ENCODE assay signal across 10 cellular contexts in genomic region chr2:240622631-240623235, GRCh38. TPM values are rescaled to one million over a fixed set of nuclear protein-coding genes. Genes with fewer than 3 reads are reported as not detected.
A peak's percentile ranks its signal among the peaks of the same experiment; 100 is the strongest.
DNase-seq lines count a peak whose midpoint lies in the region; ATAC-seq, FAIRE-seq and TF ChIP-seq lines count a peak whose summit lies in the region.
"Had no signal": no experiment of that assay in that cellular context is flagged by ENCODE, and none has a peak within 500 bp of the region (broad histone marks: within the 10 kb centered on the region; RNA-seq: fewer than 3 reads in every experiment).

No MANE protein-coding gene starts in this region.

- 45 to 76% (median 65%) methylated on average over 27 to 34 of the region's 34 CpGs for WGBS in stomach, 5 donors

- H3K9ac ChIP-seq in kidney (ENCODE audit: low read length in 2 of 2) = no peak overlapping the region

- ATAC-seq in GM19467 (IDR thresholded peaks at IDR 0.05; ENCODE audit: unreplicated experiment) = no peak

- H3K36me3 ChIP-seq in kidney (ENCODE audit: control insufficient read depth in 1 of 2, insufficient read depth in 2 of 2, low read length in 2 of 2) = no peaks in the 10 kb centered on the region
- H3K36me3 ChIP-seq in stomach = peaks cover 0 to 50% (median 18%) of the 10 kb centered on the region in 4 donors

- DNase-seq in activated CD4-positive, alpha-beta T cell treated with anti-CD3 and anti-CD28 coated beads for 1 hour = peak; percentile 23
- no peak for DNase-seq in activated CD4-positive, alpha-beta T cell treated with anti-CD3 and anti-CD28 coated beads, Interleukin-2, amount 50 U/mL, for 4 hours
- DNase-seq in activated T-cell treated with anti-CD3 and anti-CD28 coated beads for 1 hour (ENCODE audit: low read depth) = peak; percentile 47
- DNase-seq in kidney = peak; percentile 82
- peak; percentile 54 for DNase-seq in stomach
- no peak for DNase-seq in NCI-H2227 (lab: John Stamatoyannopoulos, UW; ENCODE audit: unreplicated experiment)
- no peak for DNase-seq in SKM-1 treated with dmso at 0.1 percent for 144 hours (lab: John Stamatoyannopoulos, UW; ENCODE audit: unreplicated experiment)
- DNase-seq: NK-92 treated with Interleukin-12 subunit alpha and Interleukin-12 subunit beta, amount 100 ng/mL, for 24 hours had no signal

- H3K27ac ChIP-seq in kidney (ENCODE audit: low read depth in 2 of 2, low read length in 2 of 2) (no peak overlapping the region), stomach (peak overlapping the region in 1 of 5 donors; percentile 19)

- FAIRE-seq in kidney (lab: Jason Lieb, UNC) = no peak
- FAIRE-seq: astrocyte had no signal

- H3K4me3 ChIP-seq in kidney (ENCODE audit: low read length in 2 of 2) (no peak overlapping the region), stomach (no peak overlapping the region)

- no peaks in the 10 kb centered on the region for H3K4me1 ChIP-seq in kidney (ENCODE audit: control insufficient read depth in 1 of 2, insufficient read depth in 1 of 2, low read depth in 1 of 2, low read length in 2 of 2)
- H3K4me1 ChIP-seq in stomach = peaks cover 0 to 38% (median 7%) of the 10 kb centered on the region in 4 donors

- TF ChIP-seq CTCF in kidney (IDR thresholded peaks at IDR 0.05; ENCODE audit: borderline replicate concordance, extremely low read depth, insufficient read depth) = no peak
- no peak for TF ChIP-seq CTCF in stomach (IDR thresholded peaks at IDR 0.05)

- TF ChIP-seq EP300 in stomach (IDR thresholded peaks at IDR 0.05) = no peak

- intact Hi-C loops in kidney (cut with DNase I) = no loop called here
- intact Hi-C loops in stomach (cut with DNase I; ENCODE audit: low total_unique reads) = no loop called here

- no peak for TF ChIP-seq POLR2A in stomach (IDR thresholded peaks at IDR 0.05)

- peaks cover 0 to 12% (median 0%) of the 10 kb centered on the region in 3 donors for H3K27me3 ChIP-seq in stomach

- no peaks in the 10 kb centered on the region for H3K9me3 ChIP-seq in kidney (ENCODE audit: control insufficient read depth in 1 of 2, low read length in 2 of 2)
- H3K9me3 ChIP-seq in stomach = no peaks in the 10 kb centered on the region

RNA-seq across cellular contexts. Expression of gene GPR35, which starts 2.5 kb away (rescaled TPM):
- total RNA-seq in kidney = 6.7 TPM
- polyA plus RNA-seq in kidney (ENCODE audit: insufficient read depth, low read depth, low replicate concordance) = 1.7 TPM
- 10 to 100 TPM; 11.7 to 68.9 (median 21.9) TPM for total RNA-seq in stomach
- 10 to 100 TPM in 1 of 3 donors, 1 to 10 TPM in 2; 8.5 to 12.8 (median 9.8) TPM for polyA plus RNA-seq in stomach

RNA-seq across cellular contexts. Expression of gene CAPN10, which starts 36.2 kb away (rescaled TPM):
- total RNA-seq in kidney (50.9 TPM), stomach (100 to 1,000 TPM in 1 of 5 donors, 10 to 100 TPM in 4; 26.6 to 197 (median 58.3) TPM)
- polyA plus RNA-seq in kidney (ENCODE audit: insufficient read depth, low read depth, low replicate concordance) (26.3 TPM), stomach (10 to 100 TPM; 17.7 to 38.0 (median 23.3) TPM)

RNA-seq across cellular contexts. Expression of gene RNPEPL1, which starts 54.4 kb away (rescaled TPM):
- total RNA-seq in kidney = 77.4 TPM
- 65.4 TPM for polyA plus RNA-seq in kidney (ENCODE audit: insufficient read depth, low read depth, low replicate concordance)
- total RNA-seq in stomach = 100 to 1,000 TPM in 3 of 5 donors, 10 to 100 TPM in 2; 32.7 to 196 (median 145) TPM
- 100 to 1,000 TPM in 2 of 3 donors, 10 to 100 TPM in 1; 93.9 to 136 (median 113) TPM for polyA plus RNA-seq in stomach

RNA-seq across cellular contexts. Expression of gene AQP12B, which starts 60.0 kb away (rescaled TPM):
- total RNA-seq in kidney (not detected), stomach (under 1 TPM in 1 of 5 donors, not detected in 4; 0.89 TPM)
- polyA plus RNA-seq in kidney (ENCODE audit: insufficient read depth, low read depth, low replicate concordance) (not detected), stomach (under 1 TPM in 1 of 3 donors, not detected in 2; 0.46 TPM)
- total RNA-seq: astrocyte had no signal

Comparison
In these comparisons a context has a peak if more than half of its experiments do, and no peak if none do; other contexts are left out.
1. DNase-seq: peak in activated CD4-positive, alpha-beta T cell treated with anti-CD3 and anti-CD28 coated beads for 1 hour (single experiment), activated T-cell treated with anti-CD3 and anti-CD28 coated beads for 1 hour (single experiment), kidney (single experiment) and stomach (single experiment); none in activated CD4-positive, alpha-beta T cell treated with anti-CD3 and anti-CD28 coated beads, Interleukin-2, amount 50 U/mL, for 4 hours (0 of 2), NCI-H2227 (single experiment) and SKM-1 treated with dmso at 0.1 percent for 144 hours (single experiment).